In genomic region chr7:74203157-74203556, GRCh38 we compare ENCODE assay signal across 8 cellular contexts. TPM values are rescaled to one million over a fixed set of nuclear protein-coding genes. Genes with fewer than 3 reads are reported as not detected.
DNase-seq lines count a peak whose midpoint lies in the region; ATAC-seq and TF ChIP-seq lines count a peak whose summit lies in the region.

No MANE protein-coding gene starts in this region.

- TF ChIP-seq CTCF in natural killer cell (IDR thresholded peaks at IDR 0.05) (peak; percentile 29), omental fat pad (IDR thresholded peaks at IDR 0.05) (no peak)

- H3K4me1 Mint-ChIP-seq in dendritic cell treated with granulocyte-macrophage colony-stimulating factor and Interleukin-4, amounts not matched to agents 40 ng/mL and 50 ng/mL, for 4 days (ENCODE audit: low read depth) = peaks cover 44% of the 10 kb centered on the region
- H3K4me1 Mint-ChIP-seq in natural killer cell = peaks cover 15 to 28% of the 10 kb centered on the region in 2 donors

- DNase-seq in NCI-H82 (lab: John Stamatoyannopoulos, UW) = peak; percentile 59
- no peak for DNase-seq in NCI-H82 treated with DMSO at 0.1 percent for 48 hours (lab: John Stamatoyannopoulos, UW; ENCODE audit: unreplicated experiment)
- peak; percentile 97 for DNase-seq in NOMO-1 (lab: John Stamatoyannopoulos, UW; ENCODE audit: unreplicated experiment in 2 of 2)
- DNase-seq in natural killer cell = no peak
- DNase-seq in ureter (ENCODE audit: low spot score) = no peak
- DNase-seq in omental fat pad (ENCODE audit: low spot score) = no peak
- no peak for DNase-seq in NCI-H146 (lab: John Stamatoyannopoulos, UW)

- no peaks in the 10 kb centered on the region for H3K27me3 Mint-ChIP-seq in dendritic cell treated with granulocyte-macrophage colony-stimulating factor and Interleukin-4, amounts not matched to agents 40 ng/mL and 50 ng/mL, for 4 days
- peaks cover 0 to 4% of the 10 kb centered on the region in 2 donors for H3K27me3 Mint-ChIP-seq in natural killer cell (ENCODE audit: low read depth in 2 of 2)

- intact Hi-C loops in dendritic cell treated with granulocyte-macrophage colony-stimulating factor and Interleukin-4, amounts not matched to agents 40 ng/mL and 50 ng/mL, for 4 days (cut with micrococcal nuclease) = loop anchor here (1.0 to 10.0 kb wide), 3 partner anchors 82 to 336 kb away; partner anchors contain the start of gene CLIP2
- intact Hi-C loops in natural killer cell (cut with micrococcal nuclease) = no loop called here

- no peaks in the 10 kb centered on the region for H3K9me3 Mint-ChIP-seq in dendritic cell treated with granulocyte-macrophage colony-stimulating factor and Interleukin-4, amounts not matched to agents 40 ng/mL and 50 ng/mL, for 4 days
- no peaks in the 10 kb centered on the region for H3K9me3 Mint-ChIP-seq in natural killer cell

- H3K36me3 Mint-ChIP-seq in dendritic cell treated with granulocyte-macrophage colony-stimulating factor and Interleukin-4, amounts not matched to agents 40 ng/mL and 50 ng/mL, for 4 days (ENCODE audit: low read depth) = no peaks in the 10 kb centered on the region
- no peaks in the 10 kb centered on the region for H3K36me3 Mint-ChIP-seq in natural killer cell

- peak overlapping the region; percentile 44 for H3K4me3 Mint-ChIP-seq in dendritic cell treated with granulocyte-macrophage colony-stimulating factor and Interleukin-4, amounts not matched to agents 40 ng/mL and 50 ng/mL, for 4 days
- H3K4me3 Mint-ChIP-seq in natural killer cell = peak overlapping the region; percentile 75

- peak overlapping the region; percentile 90 for H3K27ac Mint-ChIP-seq in dendritic cell treated with granulocyte-macrophage colony-stimulating factor and Interleukin-4, amounts not matched to agents 40 ng/mL and 50 ng/mL, for 4 days
- peak overlapping the region in 1 of 2 donors; percentile 85 for H3K27ac Mint-ChIP-seq in natural killer cell

- peak; percentile 34 to 47 (median 46) for ATAC-seq in natural killer cell
- no peak for ATAC-seq in omental fat pad (ENCODE audit: low FRiP score)

RNA-seq across cellular contexts. Expression of gene LAT2, which starts 6.6 kb away (rescaled TPM):
- total RNA-seq in natural killer cell = 100 to 1,000 TPM; 124 to 163 (median 145) TPM
- 4.7 TPM for total RNA-seq in ureter
- 10 to 100 TPM in 3 of 4 donors, 1 to 10 TPM in 1; 3.0 to 19.4 (median 16.5) TPM for total RNA-seq in omental fat pad

RNA-seq across cellular contexts. Expression of gene EIF4H, which starts 29.0 kb away (rescaled TPM):
- total RNA-seq in natural killer cell = 100 to 1,000 TPM; 286 to 294 (median 294) TPM
- 237 TPM for total RNA-seq in ureter
- 100 to 1,000 TPM; 195 to 284 (median 229) TPM for total RNA-seq in omental fat pad

RNA-seq across cellular contexts. Expression of gene RFC2, which starts 51.0 kb away (rescaled TPM):
- 10 to 100 TPM; 16.9 to 26.5 (median 20.5) TPM for total RNA-seq in natural killer cell
- total RNA-seq in ureter = 23.3 TPM
- 10 to 100 TPM; 10.9 to 14.8 (median 12.3) TPM for total RNA-seq in omental fat pad

Comparison
In these comparisons a context has a peak if more than half of its experiments do, and no peak if none do; other contexts are left out.
1. DNase-seq: peak in NCI-H82 (single experiment) and NOMO-1 (2 of 2); none in NCI-H82 treated with DMSO at 0.1 percent for 48 hours (single experiment), natural killer cell (single experiment), ureter (single experiment), omental fat pad (single experiment) and NCI-H146 (single experiment).
2. RNA of gene LAT2, which starts 6.6 kb away (total RNA-seq): 124 to 163 TPM in natural killer cell; 3.0 to 19.4 TPM in omental fat pad and 4.7 TPM in ureter (single experiment); every median in the first group is over 4 times any median in the second.